Comparison of ENCODE assay signal across 1 cellular context in the genomic region with DNA sequence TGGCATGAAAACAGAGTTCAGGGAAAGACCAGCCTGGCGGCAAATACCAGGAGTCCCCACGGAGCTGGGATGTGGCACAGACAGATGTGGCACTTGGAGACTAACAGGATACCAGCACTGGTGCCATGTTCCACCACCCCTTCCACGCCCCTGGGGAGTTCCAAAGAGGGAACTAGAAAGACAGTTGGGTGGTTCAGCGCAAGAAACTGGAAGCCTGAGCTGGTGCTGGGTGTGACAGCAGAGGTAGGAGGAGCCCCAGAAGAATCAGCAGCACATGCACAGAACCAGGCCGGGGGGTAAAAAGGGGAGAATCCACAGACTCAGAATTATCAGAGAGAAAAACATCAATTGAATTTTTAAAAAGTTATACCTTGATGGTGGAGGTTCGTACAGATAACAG.
TF ChIP-seq lines count a peak whose summit lies in the region.

No MANE protein-coding gene starts in this region.

TF ChIP-seq in GM23338, 12 proteins besides CTCF, POLR2A, EP300 and RAD21 (continued from another document):
- TF ChIP-seq, protein P1, sequence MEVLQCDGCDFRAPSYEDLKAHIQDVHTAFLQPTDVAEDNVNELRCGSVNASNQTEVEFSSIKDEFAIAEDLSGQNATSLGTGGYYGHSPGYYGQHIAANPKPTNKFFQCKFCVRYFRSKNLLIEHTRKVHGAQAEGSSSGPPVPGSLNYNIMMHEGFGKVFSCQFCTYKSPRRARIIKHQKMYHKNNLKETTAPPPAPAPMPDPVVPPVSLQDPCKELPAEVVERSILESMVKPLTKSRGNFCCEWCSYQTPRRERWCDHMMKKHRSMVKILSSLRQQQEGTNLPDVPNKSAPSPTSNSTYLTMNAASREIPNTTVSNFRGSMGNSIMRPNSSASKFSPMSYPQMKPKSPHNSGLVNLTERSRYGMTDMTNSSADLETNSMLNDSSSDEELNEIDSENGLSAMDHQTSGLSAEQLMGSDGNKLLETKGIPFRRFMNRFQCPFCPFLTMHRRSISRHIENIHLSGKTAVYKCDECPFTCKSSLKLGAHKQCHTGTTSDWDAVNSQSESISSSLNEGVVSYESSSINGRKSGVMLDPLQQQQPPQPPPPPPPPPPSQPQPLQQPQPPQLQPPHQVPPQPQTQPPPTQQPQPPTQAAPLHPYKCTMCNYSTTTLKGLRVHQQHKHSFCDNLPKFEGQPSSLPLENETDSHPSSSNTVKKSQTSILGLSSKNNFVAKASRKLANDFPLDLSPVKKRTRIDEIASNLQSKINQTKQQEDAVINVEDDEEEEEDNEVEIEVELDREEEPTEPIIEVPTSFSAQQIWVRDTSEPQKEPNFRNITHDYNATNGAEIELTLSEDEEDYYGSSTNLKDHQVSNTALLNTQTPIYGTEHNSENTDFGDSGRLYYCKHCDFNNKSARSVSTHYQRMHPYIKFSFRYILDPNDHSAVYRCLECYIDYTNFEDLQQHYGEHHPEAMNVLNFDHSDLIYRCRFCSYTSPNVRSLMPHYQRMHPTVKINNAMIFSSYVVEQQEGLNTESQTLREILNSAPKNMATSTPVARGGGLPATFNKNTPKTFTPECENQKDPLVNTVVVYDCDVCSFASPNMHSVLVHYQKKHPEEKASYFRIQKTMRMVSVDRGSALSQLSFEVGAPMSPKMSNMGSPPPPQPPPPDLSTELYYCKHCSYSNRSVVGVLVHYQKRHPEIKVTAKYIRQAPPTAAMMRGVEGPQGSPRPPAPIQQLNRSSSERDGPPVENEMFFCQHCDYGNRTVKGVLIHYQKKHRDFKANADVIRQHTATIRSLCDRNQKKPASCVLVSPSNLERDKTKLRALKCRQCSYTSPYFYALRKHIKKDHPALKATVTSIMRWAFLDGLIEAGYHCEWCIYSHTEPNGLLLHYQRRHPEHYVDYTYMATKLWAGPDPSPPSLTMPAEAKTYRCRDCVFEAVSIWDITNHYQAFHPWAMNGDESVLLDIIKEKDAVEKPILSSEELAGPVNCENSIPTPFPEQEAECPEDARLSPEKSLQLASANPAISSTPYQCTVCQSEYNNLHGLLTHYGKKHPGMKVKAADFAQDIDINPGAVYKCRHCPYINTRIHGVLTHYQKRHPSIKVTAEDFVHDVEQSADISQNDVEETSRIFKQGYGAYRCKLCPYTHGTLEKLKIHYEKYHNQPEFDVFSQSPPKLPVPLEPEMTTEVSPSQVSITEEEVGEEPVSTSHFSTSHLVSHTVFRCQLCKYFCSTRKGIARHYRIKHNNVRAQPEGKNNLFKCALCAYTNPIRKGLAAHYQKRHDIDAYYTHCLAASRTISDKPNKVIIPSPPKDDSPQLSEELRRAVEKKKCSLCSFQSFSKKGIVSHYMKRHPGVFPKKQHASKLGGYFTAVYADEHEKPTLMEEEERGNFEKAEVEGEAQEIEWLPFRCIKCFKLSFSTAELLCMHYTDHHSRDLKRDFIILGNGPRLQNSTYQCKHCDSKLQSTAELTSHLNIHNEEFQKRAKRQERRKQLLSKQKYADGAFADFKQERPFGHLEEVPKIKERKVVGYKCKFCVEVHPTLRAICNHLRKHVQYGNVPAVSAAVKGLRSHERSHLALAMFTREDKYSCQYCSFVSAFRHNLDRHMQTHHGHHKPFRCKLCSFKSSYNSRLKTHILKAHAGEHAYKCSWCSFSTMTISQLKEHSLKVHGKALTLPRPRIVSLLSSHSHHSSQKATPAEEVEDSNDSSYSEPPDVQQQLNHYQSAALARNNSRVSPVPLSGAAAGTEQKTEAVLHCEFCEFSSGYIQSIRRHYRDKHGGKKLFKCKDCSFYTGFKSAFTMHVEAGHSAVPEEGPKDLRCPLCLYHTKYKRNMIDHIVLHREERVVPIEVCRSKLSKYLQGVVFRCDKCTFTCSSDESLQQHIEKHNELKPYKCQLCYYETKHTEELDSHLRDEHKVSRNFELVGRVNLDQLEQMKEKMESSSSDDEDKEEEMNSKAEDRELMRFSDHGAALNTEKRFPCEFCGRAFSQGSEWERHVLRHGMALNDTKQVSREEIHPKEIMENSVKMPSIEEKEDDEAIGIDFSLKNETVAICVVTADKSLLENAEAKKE (CRISPR knock-in tag; IDR thresholded peaks at IDR 0.05) = no peak
- TF ChIP-seq EZH2phosphoT487 (IDR thresholded peaks at IDR 0.05; ENCODE audit: unreplicated experiment) (no peak), ZNF114 (CRISPR knock-in tag; IDR thresholded peaks at IDR 0.05) (no peak), ETS1 (IDR thresholded peaks at IDR 0.05) (no peak), JUNB (IDR thresholded peaks at IDR 0.05; ENCODE audit: unreplicated experiment) (no peak), REST (IDR thresholded peaks at IDR 0.05; ENCODE audit: unreplicated experiment) (no peak), POLR2AphosphoS5 (IDR thresholded peaks at IDR 0.05; ENCODE audit: low read depth) (no peak), STAT1 (IDR thresholded peaks at IDR 0.05; ENCODE audit: unreplicated experiment) (no peak), ZNF331 (CRISPR knock-in tag; IDR thresholded peaks at IDR 0.05; ENCODE audit: low read depth) (no peak), CREB1 (CRISPR knock-in tag; IDR thresholded peaks at IDR 0.05; ENCODE audit: low read depth) (no peak)
TF ChIP-seq in GM23338: peak in this region for 0.
